ENCODE assay signal across 11 cellular contexts in genomic region chr17:77489898-77490265, GRCh38.
DNase-seq lines count a peak whose midpoint lies in the region; ATAC-seq and TF ChIP-seq lines count a peak whose summit lies in the region.
"Had no signal": no experiment of that assay in that cellular context is flagged by ENCODE, and none has a peak within 500 bp of the region (broad histone marks: within the 10 kb centered on the region; RNA-seq: fewer than 3 reads in every experiment).

No MANE protein-coding gene starts in this region.

- H3K4me1 ChIP-seq in cardiac muscle cell (ENCODE audit: low read depth) (peaks cover 6% of the 10 kb centered on the region), upper lobe of right lung (peaks cover 27% of the 10 kb centered on the region)

- no peaks in the 10 kb centered on the region for H3K9me3 ChIP-seq in cardiac muscle cell (ENCODE audit: low read depth)
- H3K9me3 ChIP-seq in upper lobe of right lung: no peaks in the 10 kb centered on the region

- H3K36me3 ChIP-seq in cardiac muscle cell: peaks cover 15% of the 10 kb centered on the region
- peaks cover 69% of the 10 kb centered on the region for H3K36me3 ChIP-seq in upper lobe of right lung

- H3K4me3 ChIP-seq in cardiac muscle cell (no peak overlapping the region), upper lobe of right lung (no peak overlapping the region)

- intact Hi-C loops in upper lobe of right lung (cut with DNase I): loop anchor here (5.0 kb wide), 2 partner anchors 58 to 163 kb away; no protein-coding TSS in a partner anchor

- peak overlapping the region; percentile 34 for H3K27ac ChIP-seq in cardiac muscle cell
- no peak overlapping the region for H3K27ac ChIP-seq in upper lobe of right lung

- TF ChIP-seq CTCF in cardiac muscle cell (IDR thresholded peaks at IDR 0.05; ENCODE audit: low read depth, low read length): no peak
- TF ChIP-seq CTCF in upper lobe of right lung (IDR thresholded peaks at IDR 0.05): no peak

- DNase-seq in anterior cingulate cortex (lab: John Stamatoyannopoulos, UW): peak in 55 of 58 donors; percentile 15 to 91 (median 75)
- no peak for DNase-seq in cardiac muscle cell (ENCODE audit: low read depth in 1 of 2, low spot score in 1 of 2)
- peak; percentile 60 for DNase-seq in occipital lobe (lab: John Stamatoyannopoulos, UW)
- peak; percentile 68 for DNase-seq in upper lobe of right lung
- DNase-seq in NCI-H187 (lab: John Stamatoyannopoulos, UW): no peak
- no peak for DNase-seq in central memory CD4-positive, alpha-beta T cell
- no peak for DNase-seq in NCI-H1417 treated with DMSO at 0.1 percent for 48 hours (lab: John Stamatoyannopoulos, UW)
- DNase-seq: NCI-H2171; SHP77 treated with DMSO at 0.1 percent for 48 hours; stimulated activated CD8-positive, alpha-beta memory T cell treated with anti-CD3 and anti-CD28 coated beads, Interleukin-4, amount 100 ng/mL, for 48 hours had no signal

- H3K27me3 ChIP-seq in cardiac muscle cell (no peaks in the 10 kb centered on the region), upper lobe of right lung (no peaks in the 10 kb centered on the region)

- ATAC-seq in upper lobe of right lung (peak; percentile 24), HG02588 (IDR thresholded peaks at IDR 0.05; ENCODE audit: unreplicated experiment) (no peak)

Comparison
In these comparisons a context has a peak if more than half of its experiments do, and no peak if none do; other contexts are left out.
1. DNase-seq: peak in anterior cingulate cortex (55 of 58), occipital lobe (single experiment) and upper lobe of right lung (single experiment); none in cardiac muscle cell (0 of 2), NCI-H187 (0 of 2), central memory CD4-positive, alpha-beta T cell (single experiment) and NCI-H1417 treated with DMSO at 0.1 percent for 48 hours (single experiment).